15 cellular contexts compared by ENCODE assay signal in the genomic region with DNA sequence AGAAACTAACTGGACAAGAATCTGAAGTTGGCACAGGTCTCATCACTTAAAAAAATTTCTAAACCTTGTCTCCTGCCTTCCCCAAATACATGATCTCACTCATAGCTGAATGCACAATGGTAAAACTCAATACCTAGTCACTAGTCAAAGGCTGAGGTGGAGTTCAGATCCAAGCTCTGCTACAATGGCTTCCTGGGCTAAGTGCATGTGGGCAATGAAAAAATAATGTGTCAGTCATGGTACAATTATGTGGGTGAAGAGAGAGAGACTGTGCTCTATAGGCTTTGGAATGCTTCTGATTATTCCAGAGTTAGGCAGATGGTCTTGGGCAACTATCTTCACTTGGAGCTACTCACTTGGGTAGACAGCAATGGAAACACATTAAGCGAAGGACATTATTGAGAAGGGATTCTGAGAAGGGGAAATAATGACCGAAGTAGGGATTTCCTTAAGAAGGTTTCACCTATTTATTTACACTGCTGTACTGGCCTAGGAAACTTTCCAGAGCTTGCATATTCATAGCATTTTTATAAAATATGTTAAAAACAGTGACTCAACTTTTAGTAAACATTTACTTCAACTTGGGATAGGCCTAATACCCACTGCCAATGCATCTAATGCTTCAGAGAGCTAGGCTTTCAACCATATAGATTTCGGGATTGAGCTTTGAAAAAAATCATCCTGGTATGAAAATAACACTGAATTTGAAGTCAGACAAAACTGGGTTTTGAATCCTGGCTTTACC. TPM values are rescaled to one million over a fixed set of nuclear protein-coding genes. Genes with fewer than 3 reads are reported as not detected.
DNase-seq lines count a peak whose midpoint lies in the region; ATAC-seq and TF ChIP-seq lines count a peak whose summit lies in the region.
"Had no signal": no experiment of that assay in that cellular context is flagged by ENCODE, and none has a peak within 500 bp of the region (broad histone marks: within the 10 kb centered on the region; RNA-seq: fewer than 3 reads in every experiment).

No MANE protein-coding gene starts in this region.

- no peak overlapping the region for H3K27ac Mint-ChIP-seq in effector memory CD8-positive, alpha-beta T cell
- H3K27ac Mint-ChIP-seq: activated CD4-positive, alpha-beta memory T cell treated with anti-CD3 and anti-CD28 coated beads, Interleukin-2, amount 10 ng/mL, durations not matched to agents 7 days and 5 days; activated naive CD8-positive, alpha-beta T cell treated with anti-CD3 and anti-CD28 coated beads, Interleukin-2, amount 10 ng/mL, durations not matched to agents 7 days and 5 days; stimulated activated naive CD8-positive, alpha-beta T cell treated with anti-CD3 and anti-CD28 coated beads, Interleukin-15, Interleukin-2, amounts not matched to agents 100 ng/mL and 50 ng/mL, for 24 hours had no signal

- H3K27me3 ChIP-seq in brain microvascular endothelial cell (replicated peaks), result no peaks in the 10 kb centered on the region
- H3K27me3 ChIP-seq: neutrophil had no signal

- TF ChIP-seq CTCF in brain microvascular endothelial cell (IDR thresholded peaks at IDR 0.05; ENCODE audit: low read depth, low read length, missing control alignments), result no peak

- no peaks in the 10 kb centered on the region for H3K9me3 Mint-ChIP-seq in effector memory CD8-positive, alpha-beta T cell
- H3K9me3 Mint-ChIP-seq: activated CD4-positive, alpha-beta memory T cell treated with anti-CD3 and anti-CD28 coated beads, Interleukin-2, amount 10 ng/mL, durations not matched to agents 7 days and 5 days; activated naive CD8-positive, alpha-beta T cell treated with anti-CD3 and anti-CD28 coated beads, Interleukin-2, amount 10 ng/mL, durations not matched to agents 7 days and 5 days; stimulated activated naive CD8-positive, alpha-beta T cell treated with anti-CD3 and anti-CD28 coated beads, Interleukin-15, Interleukin-2, amounts not matched to agents 100 ng/mL and 50 ng/mL, for 24 hours had no signal

- H3K36me3 Mint-ChIP-seq in effector memory CD8-positive, alpha-beta T cell (ENCODE audit: insufficient read depth), result peaks cover 5% of the 10 kb centered on the region

- ATAC-seq in effector memory CD8-positive, alpha-beta T cell (replicated peaks), result no peak
- ATAC-seq: left colon had no signal

- in situ Hi-C loops in brain microvascular endothelial cell (cut with HindIII; ENCODE audit: low pct_ligation_motif_present, low sequenced_read_pairs), result no loop called here

- H3K27ac ChIP-seq in brain microvascular endothelial cell, result peak overlapping the region; percentile 11
- H3K27ac ChIP-seq in caudate nucleus (ENCODE audit: low read depth, low read length), result no peak overlapping the region
- H3K27ac ChIP-seq: neutrophil had no signal

- H3K36me3 ChIP-seq in brain microvascular endothelial cell (replicated peaks), result no peaks in the 10 kb centered on the region

- H3K4me3 ChIP-seq in brain microvascular endothelial cell (ENCODE audit: low read depth, low read length), result no peak overlapping the region

- H3K4me3 Mint-ChIP-seq in effector memory CD8-positive, alpha-beta T cell, result no peak overlapping the region
- H3K4me3 Mint-ChIP-seq: activated CD4-positive, alpha-beta memory T cell treated with anti-CD3 and anti-CD28 coated beads, Interleukin-2, amount 10 ng/mL, durations not matched to agents 7 days and 5 days; activated naive CD8-positive, alpha-beta T cell treated with anti-CD3 and anti-CD28 coated beads, Interleukin-2, amount 10 ng/mL, durations not matched to agents 7 days and 5 days; stimulated activated naive CD8-positive, alpha-beta T cell treated with anti-CD3 and anti-CD28 coated beads, Interleukin-15, Interleukin-2, amounts not matched to agents 100 ng/mL and 50 ng/mL, for 24 hours had no signal

- peaks cover 0 to 5% of the 10 kb centered on the region in 2 donors for H3K4me1 Mint-ChIP-seq in effector memory CD8-positive, alpha-beta T cell (ENCODE audit: low read depth in 2 of 2)
- H3K4me1 Mint-ChIP-seq: activated CD4-positive, alpha-beta memory T cell treated with anti-CD3 and anti-CD28 coated beads, Interleukin-2, amount 10 ng/mL, durations not matched to agents 7 days and 5 days; activated naive CD8-positive, alpha-beta T cell treated with anti-CD3 and anti-CD28 coated beads, Interleukin-2, amount 10 ng/mL, durations not matched to agents 7 days and 5 days had no signal

- no peaks in the 10 kb centered on the region for H3K27me3 Mint-ChIP-seq in effector memory CD8-positive, alpha-beta T cell
- H3K27me3 Mint-ChIP-seq: activated CD4-positive, alpha-beta memory T cell treated with anti-CD3 and anti-CD28 coated beads, Interleukin-2, amount 10 ng/mL, durations not matched to agents 7 days and 5 days; activated naive CD8-positive, alpha-beta T cell treated with anti-CD3 and anti-CD28 coated beads, Interleukin-2, amount 10 ng/mL, durations not matched to agents 7 days and 5 days; stimulated activated naive CD8-positive, alpha-beta T cell treated with anti-CD3 and anti-CD28 coated beads, Interleukin-15, Interleukin-2, amounts not matched to agents 100 ng/mL and 50 ng/mL, for 24 hours had no signal

- DNase-seq in AG08395 (ENCODE audit: low spot score) (peak; percentile 45), HT1080 (ENCODE audit: low read depth) (peak; percentile 85), brain microvascular endothelial cell (peak; percentile 18), kidney glomerular epithelial cell (lab: John Stamatoyannopoulos, UW) (peak; percentile 77), amniotic stem cell (lab: John Stamatoyannopoulos, UW) (no peak), cerebellar nuclear complex (lab: John Stamatoyannopoulos, UW) (no peak), caudate nucleus (lab: John Stamatoyannopoulos, UW) (no peak)
- no peak for DNase-seq in effector memory CD8-positive, alpha-beta T cell
- DNase-seq: activated CD4-positive, alpha-beta memory T cell treated with anti-CD3 and anti-CD28 coated beads, Interleukin-2, amount 10 ng/mL, durations not matched to agents 7 days and 5 days; activated naive CD8-positive, alpha-beta T cell treated with anti-CD3 and anti-CD28 coated beads, Interleukin-2, amount 10 ng/mL, durations not matched to agents 7 days and 5 days; left colon; MV-4-11; NCI-H510A treated with DMSO at 0.1 percent for 48 hours had no signal

RNA-seq across cellular contexts. Expression of gene PLXND1, which starts 58.7 kb away (rescaled TPM):
- 26.7 and 28.5 TPM in 2 replicates for total RNA-seq in HT1080 (2014; rRNA removed; shearing (Covaris generic))
- polyA plus RNA-seq in HT1080 (2015; cell fraction: cytosol; rRNA removed), result 17.4 and 26.9 TPM in 2 replicates
- polyA plus RNA-seq in HT1080 (2015; cell fraction: nucleus; rRNA removed), result 41.3 and 46.6 TPM in 2 replicates

Comparison
In these comparisons a context has a peak if more than half of its experiments do, and no peak if none do; other contexts are left out.
1. DNase-seq: peak in AG08395 (single experiment), HT1080 (single experiment), brain microvascular endothelial cell (single experiment) and kidney glomerular epithelial cell (single experiment); none in effector memory CD8-positive, alpha-beta T cell (0 of 3), amniotic stem cell (single experiment), cerebellar nuclear complex (0 of 2) and caudate nucleus (0 of 61).